In the genomic region with DNA sequence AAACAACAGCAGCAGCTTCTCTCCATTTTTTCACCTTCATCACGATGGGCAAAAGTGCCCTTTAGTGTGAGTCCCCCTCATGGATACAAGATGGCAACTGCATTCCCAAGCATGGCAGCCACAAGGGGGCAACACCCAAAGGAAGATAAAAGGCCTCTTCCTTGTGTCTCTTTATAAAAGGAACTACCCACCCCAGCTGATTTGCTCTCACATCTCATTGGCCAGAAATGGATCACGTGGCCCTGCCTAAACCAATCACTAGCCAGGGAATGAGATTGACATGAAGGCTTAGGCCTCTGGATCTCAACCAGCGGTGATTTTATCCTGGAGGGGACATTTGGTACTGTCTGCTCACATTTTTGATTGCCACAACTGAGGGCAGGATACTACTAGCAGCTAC, we compare ENCODE assay signal across 8 cellular contexts. TPM values are rescaled to one million over a fixed set of nuclear protein-coding genes. Genes with fewer than 3 reads are reported as not detected.
DNase-seq lines count a peak whose midpoint lies in the region; ATAC-seq and TF ChIP-seq lines count a peak whose summit lies in the region.

No MANE protein-coding gene starts in this region.

- no peaks in the 10 kb centered on the region for H3K9me3 ChIP-seq in gastrocnemius medialis

- DNase-seq in AG08396 (ENCODE audit: low spot score) = peak; percentile 40
- peak; percentile 18 for DNase-seq in NCI-H2196 treated with DMSO at 0.1 percent for 48 hours (lab: John Stamatoyannopoulos, UW; ENCODE audit: unreplicated experiment)
- peak; percentile 40 for DNase-seq in activated CD4-positive, alpha-beta T cell treated with anti-CD3 and anti-CD28 coated beads, Interleukin-2, amount 10 ng/mL, durations not matched to agents 7 days and 5 days
- peak; percentile 43 to 65 for DNase-seq in foreskin keratinocyte
- DNase-seq in gastrocnemius medialis = peak; percentile 21 to 65

- H3K4me3 Mint-ChIP-seq in activated CD4-positive, alpha-beta T cell treated with anti-CD3 and anti-CD28 coated beads, Interleukin-2, amount 10 ng/mL, durations not matched to agents 7 days and 5 days = no peak overlapping the region

- no peak overlapping the region for H3K27ac ChIP-seq in foreskin keratinocyte
- H3K27ac ChIP-seq in gastrocnemius medialis = peak overlapping the region; percentile 63 to 82 (median 70)

- intact Hi-C loops in gastrocnemius medialis (cut with DNase I; ENCODE audit: low total_unique reads) = loop anchor here (10.0 kb wide), 1 partner anchor 483 kb away; the partner anchor contains the start of gene PPTC7

- TF ChIP-seq CTCF in GM12872 (IDR thresholded peaks at IDR 0.05; ENCODE audit: insufficient read depth, low read depth, low read length) (peak; percentile 54), foreskin keratinocyte (conservative IDR thresholded peaks at IDR 0.05) (peak; percentile 69), gastrocnemius medialis (IDR thresholded peaks at IDR 0.05 in 4 of 5, conservative IDR thresholded peaks at IDR 0.05 in 1 of 5) (peak in 3 of 5 experiments; percentile 23 to 37 (median 34))

- H3K4me1 Mint-ChIP-seq in activated CD4-positive, alpha-beta T cell treated with anti-CD3 and anti-CD28 coated beads, Interleukin-2, amount 10 ng/mL, durations not matched to agents 7 days and 5 days = peaks cover 11% of the 10 kb centered on the region

- in situ Hi-C loops in gastrocnemius medialis (cut with MboI; ENCODE audit: low sequenced_read_pairs in 4 of 4) = loop anchor here in 2 of 4 donors (5.0 to 10.0 kb wide), 3 partner anchors 123 to 330 kb away; no protein-coding TSS in a partner anchor

- H3K27me3 Mint-ChIP-seq in activated CD4-positive, alpha-beta T cell treated with anti-CD3 and anti-CD28 coated beads, Interleukin-2, amount 10 ng/mL, durations not matched to agents 7 days and 5 days = peaks cover 6% of the 10 kb centered on the region

- POLR2A ChIA-PET in activated CD4-positive, alpha-beta T cell treated with anti-CD3 and anti-CD28 coated beads, Interleukin-2, amount 10 ng/mL, durations not matched to agents 7 days and 5 days (lab: Charles Lee) = interaction anchor here (0.6 kb wide), 1 partner anchor 121 kb away, joined by 3 read pairs; no protein-coding TSS in a partner anchor

- no peaks in the 10 kb centered on the region for H3K4me1 ChIP-seq in foreskin keratinocyte
- peaks cover 19 to 22% of the 10 kb centered on the region in 2 donors for H3K4me1 ChIP-seq in gastrocnemius medialis

- ATAC-seq in foreskin keratinocyte (peak; percentile 78), gastrocnemius medialis (peak; percentile 53 to 75), HG02798 (IDR thresholded peaks at IDR 0.05; ENCODE audit: poor library complexity, unreplicated experiment) (no peak), HG02870 (IDR thresholded peaks at IDR 0.05; ENCODE audit: unreplicated experiment) (no peak)

- no peaks in the 10 kb centered on the region for H3K36me3 Mint-ChIP-seq in activated CD4-positive, alpha-beta T cell treated with anti-CD3 and anti-CD28 coated beads, Interleukin-2, amount 10 ng/mL, durations not matched to agents 7 days and 5 days (ENCODE audit: low read depth)

- no peak for TF ChIP-seq POLR2A in gastrocnemius medialis (IDR thresholded peaks at IDR 0.05)

- CTCF ChIA-PET in activated CD4-positive, alpha-beta T cell treated with anti-CD3 and anti-CD28 coated beads, Interleukin-2, amount 10 ng/mL, durations not matched to agents 7 days and 5 days (lab: Charles Lee) = interaction anchor here (0.7 to 2.3 kb wide), 9 partner anchors 9 to 329 kb away, joined by 3 to 9 read pairs (median 3); no protein-coding TSS in a partner anchor

- H3K27ac Mint-ChIP-seq in activated CD4-positive, alpha-beta T cell treated with anti-CD3 and anti-CD28 coated beads, Interleukin-2, amount 10 ng/mL, durations not matched to agents 7 days and 5 days = no peak overlapping the region

- H3K36me3 ChIP-seq in gastrocnemius medialis = no peaks in the 10 kb centered on the region

- H3K27me3 ChIP-seq in foreskin keratinocyte (no peaks in the 10 kb centered on the region), gastrocnemius medialis (no peaks in the 10 kb centered on the region)

- no peaks in the 10 kb centered on the region for H3K9me3 Mint-ChIP-seq in activated CD4-positive, alpha-beta T cell treated with anti-CD3 and anti-CD28 coated beads, Interleukin-2, amount 10 ng/mL, durations not matched to agents 7 days and 5 days

- H3K4me3 ChIP-seq in gastrocnemius medialis = no peak overlapping the region

RNA-seq across cellular contexts. Expression of gene IFT81, which starts 21.9 kb away (rescaled TPM):
- total RNA-seq in activated CD4-positive, alpha-beta T cell treated with anti-CD3 and anti-CD28 coated beads, Interleukin-2, amount 10 ng/mL, durations not matched to agents 7 days and 5 days = 1 to 10 TPM; 2.5 to 2.9 TPM
- total RNA-seq in foreskin keratinocyte (9.8 TPM in 2 replicates), gastrocnemius medialis (1 to 10 TPM; 3.3 to 4.5 (median 3.7) TPM)
- polyA plus RNA-seq in foreskin keratinocyte = 4.3 and 4.6 TPM in 2 replicates

RNA-seq across cellular contexts. Expression of gene C12orf76, which starts 53.9 kb away (rescaled TPM):
- 10 to 100 TPM; 19.9 to 25.8 TPM for total RNA-seq in activated CD4-positive, alpha-beta T cell treated with anti-CD3 and anti-CD28 coated beads, Interleukin-2, amount 10 ng/mL, durations not matched to agents 7 days and 5 days
- total RNA-seq in foreskin keratinocyte (3.4 and 4.0 TPM in 2 replicates), gastrocnemius medialis (10 to 100 TPM in 1 of 4 donors, 1 to 10 TPM in 3; 3.0 to 22.8 (median 8.0) TPM)
- 3.1 and 3.7 TPM in 2 replicates for polyA plus RNA-seq in foreskin keratinocyte

Comparison
In these comparisons a context has a peak if more than half of its experiments do, and no peak if none do; other contexts are left out.
1. ATAC-seq: peak in foreskin keratinocyte (single experiment) and gastrocnemius medialis (2 of 2); none in HG02798 (single experiment) and HG02870 (single experiment).
2. Peak in every context shown above with its lines, with median percentiles within 50 percentile points of each other: DNase-seq and CTCF ChIP-seq.